In the genomic region with DNA sequence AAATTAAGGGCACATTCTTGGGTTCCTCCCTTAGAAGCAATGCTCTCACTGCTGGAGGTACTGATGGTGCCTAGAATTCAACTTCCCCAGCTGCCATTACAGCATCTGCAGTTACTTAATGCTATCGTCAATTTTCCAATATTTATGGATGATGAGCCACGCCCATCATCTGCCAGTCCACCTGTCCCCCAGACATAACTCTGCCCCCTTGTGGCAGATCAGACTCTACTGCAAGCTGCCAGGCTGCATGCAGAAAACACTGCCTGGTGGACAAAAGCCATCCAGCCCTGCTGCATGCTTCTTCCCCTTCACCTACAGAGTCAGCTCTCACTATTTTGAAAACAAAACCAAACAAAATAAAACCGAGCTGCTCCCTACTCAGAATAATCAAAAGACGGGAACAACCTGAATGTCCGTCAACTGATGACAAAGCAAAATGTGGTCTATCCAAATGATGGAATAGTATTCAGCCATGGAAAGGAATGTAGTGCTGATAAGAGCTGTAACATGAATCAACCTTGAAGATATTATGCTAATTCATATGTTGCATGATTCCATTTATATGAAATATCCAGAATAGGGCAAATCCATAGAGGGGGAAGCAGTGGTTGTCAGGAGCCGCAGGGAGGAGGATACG, we compare ENCODE assay signal across 7 cellular contexts.
DNase-seq lines count a peak whose midpoint lies in the region; ATAC-seq and TF ChIP-seq lines count a peak whose summit lies in the region.

No MANE protein-coding gene starts in this region.

- no peaks in the 10 kb centered on the region for H4K20me1 ChIP-seq in OCI-LY1 (ENCODE audit: insufficient read depth, low read length)

- no peak overlapping the region for H3K9ac ChIP-seq in OCI-LY1 (ENCODE audit: low read length)

- no peaks in the 10 kb centered on the region for H3K9me2 ChIP-seq in OCI-LY1 (ENCODE audit: low read depth, low read length)

- no peak for TF ChIP-seq POLR2A in body of pancreas (IDR thresholded peaks at IDR 0.05)

- ATAC-seq in GM19452 (IDR thresholded peaks at IDR 0.05; ENCODE audit: unreplicated experiment) = peak; percentile 79
- peak; percentile 66 for ATAC-seq in HG03442 (IDR thresholded peaks at IDR 0.05; ENCODE audit: unreplicated experiment)
- ATAC-seq in body of pancreas = peak; percentile 55
- ATAC-seq in mucosa of descending colon = peak; percentile 80

- H3K36me3 ChIP-seq in OCI-LY1 (ENCODE audit: insufficient read depth, low read length) (no peaks in the 10 kb centered on the region), body of pancreas (replicated peaks in 1 of 2; ENCODE audit: insufficient read depth in 1 of 2, low read depth in 2 of 2) (no peaks in the 10 kb centered on the region), mucosa of descending colon (ENCODE audit: low read depth) (no peaks in the 10 kb centered on the region)

- H3K4me3 ChIP-seq in OCI-LY1 (ENCODE audit: low read depth, low read length, poor library complexity, severe bottlenecking) (peak overlapping the region; percentile 22), body of pancreas (no peak overlapping the region), mucosa of descending colon (no peak overlapping the region)

- H3K27me3 ChIP-seq in OCI-LY1 (ENCODE audit: insufficient read depth, low read length) (no peaks in the 10 kb centered on the region; the same call in 1 of the 2 replicates), body of pancreas (no peaks in the 10 kb centered on the region)

- intact Hi-C loops in body of pancreas (cut with DNase I) = loop anchor here (5.0 kb wide), 1 partner anchor 53 kb away; no protein-coding TSS in a partner anchor
- intact Hi-C loops in mucosa of descending colon (cut with DNase I, micrococcal nuclease) = no loop called here

- H3K4me1 ChIP-seq in OCI-LY1 (ENCODE audit: insufficient read depth, low read length, severe bottlenecking) (peaks cover 18% of the 10 kb centered on the region), body of pancreas (peaks cover 36% of the 10 kb centered on the region), mucosa of descending colon (ENCODE audit: low read depth) (peaks cover 10% of the 10 kb centered on the region)

- TF ChIP-seq CTCF in OCI-LY1 (IDR thresholded peaks at IDR 0.05; ENCODE audit: low read length) = peak; percentile 92
- peak; percentile 46 to 87 (median 82) for TF ChIP-seq CTCF in body of pancreas (IDR thresholded peaks at IDR 0.05)
- TF ChIP-seq CTCF in mucosa of descending colon (IDR thresholded peaks at IDR 0.05) = peak; percentile 47

- H3K79me2 ChIP-seq in OCI-LY1 (ENCODE audit: insufficient read depth, low read length) = no peaks in the 10 kb centered on the region

- no peaks in the 10 kb centered on the region for H3F3A ChIP-seq in OCI-LY1 (ENCODE audit: insufficient read depth, low read length)

- no peak overlapping the region for H3K27ac ChIP-seq in OCI-LY1 (ENCODE audit: low read depth, low read length, poor library complexity, severe bottlenecking)
- no peak overlapping the region for H3K27ac ChIP-seq in body of pancreas

- no peak overlapping the region for H2AFZ ChIP-seq in OCI-LY1 (ENCODE audit: low read length)

- peak overlapping the region; percentile 45 for H3K4me2 ChIP-seq in OCI-LY1 (ENCODE audit: low read length)

- 48 to 52% methylated on average over 7 of the region's 7 CpGs for WGBS in body of pancreas, 2 donors

- H3K9me3 ChIP-seq in OCI-LY1 (ENCODE audit: low read length) = no peaks in the 10 kb centered on the region
- H3K9me3 ChIP-seq in body of pancreas = no peaks in the 10 kb centered on the region
- no peaks in the 10 kb centered on the region for H3K9me3 ChIP-seq in mucosa of descending colon

- DNase-seq in ELR (ENCODE audit: low read depth) (peak; percentile 81), body of pancreas (peak; percentile 61 to 68 (median 66)), mucosa of descending colon (peak in 2 of 3 donors; percentile 56 to 57), cerebellum (ENCODE audit: low spot score) (no peak)
